Comparison of ENCODE assay signal across 8 cellular contexts in genomic region chr19:39479916-39480315, GRCh38. TPM values are rescaled to one million over a fixed set of nuclear protein-coding genes. Genes with fewer than 3 reads are reported as not detected.
A peak's percentile ranks its signal among the peaks of the same experiment; 100 is the strongest.
DNase-seq lines count a peak whose midpoint lies in the region; ATAC-seq and TF ChIP-seq lines count a peak whose summit lies in the region.

No MANE protein-coding gene starts in this region.

- CTCF ChIA-PET in activated CD4-positive, alpha-beta memory T cell treated with anti-CD3 and anti-CD28 coated beads, Interleukin-2, amount 10 ng/mL, durations not matched to agents 7 days and 5 days (lab: Charles Lee): interaction anchor here (0.8 to 1.5 kb wide), 4 partner anchors 20 to 54 kb away, joined by 3 to 6 read pairs (median 4); partner anchors contain the start of gene RPS16
- CTCF ChIA-PET in HEK293T (lab: Yijun Ruan, JAX): no interaction called here

- H3K9me3 ChIP-seq in thymus (ENCODE audit: control insufficient read depth): no peaks in the 10 kb centered on the region
- no peaks in the 10 kb centered on the region for H3K9me3 ChIP-seq in aorta (ENCODE audit: control insufficient read depth, low read length)

- no peaks in the 10 kb centered on the region for H3K9me3 Mint-ChIP-seq in activated T-cell treated with anti-CD3 and anti-CD28 coated beads, Interleukin-2, amount 50 U/mL, for 4 hours
- H3K9me3 Mint-ChIP-seq in activated CD4-positive, alpha-beta memory T cell treated with anti-CD3 and anti-CD28 coated beads, Interleukin-2, amount 10 ng/mL, durations not matched to agents 7 days and 5 days: no peaks in the 10 kb centered on the region

- peak overlapping the region; percentile 81 for H3K27ac Mint-ChIP-seq in activated CD4-positive, alpha-beta memory T cell treated with anti-CD3 and anti-CD28 coated beads, Interleukin-2, amount 10 ng/mL, durations not matched to agents 7 days and 5 days

- peaks cover 16% of the 10 kb centered on the region for H3K36me3 ChIP-seq in thymus (ENCODE audit: control insufficient read depth, insufficient read depth)
- peaks cover 0 to 5% of the 10 kb centered on the region in 2 donors for H3K36me3 ChIP-seq in aorta (ENCODE audit: control insufficient read depth in 1 of 2, insufficient read depth in 2 of 2, low read length in 1 of 2)

- ATAC-seq in activated T-cell treated with anti-CD3 and anti-CD28 coated beads, Interleukin-2, amount 50 U/mL, for 4 hours: no peak
- ATAC-seq in HG03432 (IDR thresholded peaks at IDR 0.05; ENCODE audit: unreplicated experiment): no peak
- no peak for ATAC-seq in aorta (ENCODE audit: low FRiP score)

- intact Hi-C loops in aorta (cut with DNase I): loop anchor here in 1 of 2 donors (2.0 kb wide), 1 partner anchor 53 kb away; the partner anchor contains the start of gene EID2B

- no peak for DNase-seq in activated T-cell treated with anti-CD3 and anti-CD28 coated beads, Interleukin-2, amount 50 U/mL, for 4 hours
- DNase-seq in activated T-cell treated with anti-CD3 and anti-CD28 coated beads for 4 hours: no peak
- DNase-seq in activated CD4-positive, alpha-beta memory T cell treated with anti-CD3 and anti-CD28 coated beads, Interleukin-2, amount 10 ng/mL, durations not matched to agents 7 days and 5 days: no peak
- DNase-seq in aorta: no peak
- no peak for DNase-seq in HEK293T (ENCODE audit: extremely low spot score)

- no peaks in the 10 kb centered on the region for H3K27me3 Mint-ChIP-seq in activated T-cell treated with anti-CD3 and anti-CD28 coated beads, Interleukin-2, amount 50 U/mL, for 4 hours (ENCODE audit: low read depth)
- no peaks in the 10 kb centered on the region for H3K27me3 Mint-ChIP-seq in activated CD4-positive, alpha-beta memory T cell treated with anti-CD3 and anti-CD28 coated beads, Interleukin-2, amount 10 ng/mL, durations not matched to agents 7 days and 5 days

- H3K4me1 Mint-ChIP-seq in activated T-cell treated with anti-CD3 and anti-CD28 coated beads, Interleukin-2, amount 50 U/mL, for 4 hours (ENCODE audit: low read depth): peaks cover 24% of the 10 kb centered on the region
- peaks cover 26% of the 10 kb centered on the region for H3K4me1 Mint-ChIP-seq in activated CD4-positive, alpha-beta memory T cell treated with anti-CD3 and anti-CD28 coated beads, Interleukin-2, amount 10 ng/mL, durations not matched to agents 7 days and 5 days

- H3K4me1 ChIP-seq in thymus (ENCODE audit: control insufficient read depth, insufficient read depth, low read length): peaks cover 13% of the 10 kb centered on the region
- H3K4me1 ChIP-seq in aorta (ENCODE audit: control insufficient read depth in 1 of 2, insufficient read depth in 2 of 2, low read length in 2 of 2): no peaks in the 10 kb centered on the region

- POLR2A ChIA-PET in activated CD4-positive, alpha-beta memory T cell treated with anti-CD3 and anti-CD28 coated beads, Interleukin-2, amount 10 ng/mL, durations not matched to agents 7 days and 5 days (lab: Charles Lee): interaction anchor here (0.8 to 2.1 kb wide), 7 partner anchors 11 to 59 kb away, joined by 3 to 15 read pairs (median 3); partner anchors contain the start of genes RPS16 and SUPT5H
- POLR2A ChIA-PET in HEK293T (lab: Yijun Ruan, JAX): interaction anchor here (0.6 to 2.6 kb wide), 12 partner anchors 8 to 53 kb away, joined by 3 to 11 read pairs (median 5); partner anchors contain the start of genes DLL3, EID2B, RPS16 and SUPT5H

- no peaks in the 10 kb centered on the region for H3K27me3 ChIP-seq in layer of hippocampus (ENCODE audit: control insufficient read depth, insufficient read depth, low read length)
- no peaks in the 10 kb centered on the region for H3K27me3 ChIP-seq in thymus (ENCODE audit: control insufficient read depth, insufficient read depth)
- no peaks in the 10 kb centered on the region for H3K27me3 ChIP-seq in aorta (ENCODE audit: control insufficient read depth in 1 of 2, insufficient read depth in 2 of 2, low read length in 1 of 2)

- peak overlapping the region; percentile 89 for H3K4me3 Mint-ChIP-seq in activated T-cell treated with anti-CD3 and anti-CD28 coated beads, Interleukin-2, amount 50 U/mL, for 4 hours
- peak overlapping the region; percentile 84 for H3K4me3 Mint-ChIP-seq in activated CD4-positive, alpha-beta memory T cell treated with anti-CD3 and anti-CD28 coated beads, Interleukin-2, amount 10 ng/mL, durations not matched to agents 7 days and 5 days

- WGBS in thymus: 65% methylated on average over 10 of the region's 10 CpGs
- WGBS in aorta, 2 donors: 35 to 47% methylated on average over 10 of the region's 10 CpGs

- H3K27ac ChIP-seq in layer of hippocampus (ENCODE audit: low read depth, low read length): peak overlapping the region; percentile 90
- H3K27ac ChIP-seq in thymus (ENCODE audit: low read depth): no peak overlapping the region
- H3K27ac ChIP-seq in aorta (ENCODE audit: low read depth in 1 of 2, low read length in 2 of 2): no peak overlapping the region

- peaks cover 11% of the 10 kb centered on the region for H3K36me3 Mint-ChIP-seq in activated T-cell treated with anti-CD3 and anti-CD28 coated beads, Interleukin-2, amount 50 U/mL, for 4 hours (ENCODE audit: insufficient read depth)
- peaks cover 19% of the 10 kb centered on the region for H3K36me3 Mint-ChIP-seq in activated CD4-positive, alpha-beta memory T cell treated with anti-CD3 and anti-CD28 coated beads, Interleukin-2, amount 10 ng/mL, durations not matched to agents 7 days and 5 days (ENCODE audit: low read depth)

- H3K4me3 ChIP-seq in thymus (ENCODE audit: low read length): peak overlapping the region; percentile 88
- no peak overlapping the region for H3K4me3 ChIP-seq in aorta (ENCODE audit: low read length in 2 of 2)

TF ChIP-seq in HEK293T, 16 proteins besides CTCF, POLR2A, EP300 and RAD21:
- no peak for TF ChIP-seq BHLHE40 (IDR thresholded peaks at IDR 0.05; ENCODE audit: borderline replicate concordance)
- TF ChIP-seq ZNF384 (IDR thresholded peaks at IDR 0.05): no peak
- TF ChIP-seq FOXK2 (IDR thresholded peaks at IDR 0.05): no peak
- no peak for TF ChIP-seq SP1 (IDR thresholded peaks at IDR 0.05)
- no peak for TF ChIP-seq PKNOX1 (IDR thresholded peaks at IDR 0.05)
- no peak for TF ChIP-seq L3MBTL2 (conservative IDR thresholded peaks at IDR 0.05)
- no peak for TF ChIP-seq FOXA1 (IDR thresholded peaks at IDR 0.05)
- no peak for TF ChIP-seq SUZ12 (IDR thresholded peaks at IDR 0.05)
- TF ChIP-seq ARNT (IDR thresholded peaks at IDR 0.05): no peak
- TF ChIP-seq CTBP1 (IDR thresholded peaks at IDR 0.05; ENCODE audit: borderline replicate concordance): no peak
- no peak for TF ChIP-seq NFRKB (IDR thresholded peaks at IDR 0.05)
- TF ChIP-seq HDGF (IDR thresholded peaks at IDR 0.05; ENCODE audit: borderline replicate concordance): no peak
- no peak for TF ChIP-seq ELF4 (IDR thresholded peaks at IDR 0.05)
- TF ChIP-seq TARDBP (IDR thresholded peaks at IDR 0.05): no peak
- TF ChIP-seq FOXM1 (IDR thresholded peaks at IDR 0.05; ENCODE audit: borderline replicate concordance): no peak
- TF ChIP-seq LEF1 (IDR thresholded peaks at IDR 0.05; ENCODE audit: borderline replicate concordance): no peak

RNA-seq across cellular contexts. Expression of gene TIMM50, which starts 0.7 kb away (rescaled TPM):
- 100 to 1,000 TPM; 192 to 211 (median 195) TPM for total RNA-seq in activated T-cell treated with anti-CD3 and anti-CD28 coated beads, Interleukin-2, amount 50 U/mL, for 4 hours
- 10 to 100 TPM; 44.0 to 44.8 TPM for total RNA-seq in activated CD4-positive, alpha-beta memory T cell treated with anti-CD3 and anti-CD28 coated beads, Interleukin-2, amount 10 ng/mL, durations not matched to agents 7 days and 5 days
- 44.0 TPM for polyA plus RNA-seq in thymus
- total RNA-seq in aorta: 10 to 100 TPM; 31.1 to 39.5 TPM
- 10 to 100 TPM; 20.0 to 61.8 TPM for polyA plus RNA-seq in aorta

RNA-seq across cellular contexts. Expression of gene DLL3, which starts 18.8 kb away (rescaled TPM):
- 1 to 10 TPM; 1.7 to 3.3 (median 1.7) TPM for total RNA-seq in activated T-cell treated with anti-CD3 and anti-CD28 coated beads, Interleukin-2, amount 50 U/mL, for 4 hours
- under 1 TPM; 0.28 to 0.30 TPM for total RNA-seq in activated CD4-positive, alpha-beta memory T cell treated with anti-CD3 and anti-CD28 coated beads, Interleukin-2, amount 10 ng/mL, durations not matched to agents 7 days and 5 days
- polyA plus RNA-seq in thymus (0.14 TPM), aorta (not detected)
- not detected for total RNA-seq in aorta

RNA-seq across cellular contexts. Expression of gene SUPT5H, which starts 34.5 kb away (rescaled TPM):
- total RNA-seq in activated T-cell treated with anti-CD3 and anti-CD28 coated beads, Interleukin-2, amount 50 U/mL, for 4 hours: 100 to 1,000 TPM; 193 to 201 (median 197) TPM
- total RNA-seq in activated CD4-positive, alpha-beta memory T cell treated with anti-CD3 and anti-CD28 coated beads, Interleukin-2, amount 10 ng/mL, durations not matched to agents 7 days and 5 days: 100 to 1,000 TPM; 153 to 159 TPM
- 203 TPM for polyA plus RNA-seq in thymus
- total RNA-seq in aorta: 100 to 1,000 TPM in 1 of 2 donors, 10 to 100 TPM in 1; 90.1 to 103 TPM
- 100 to 1,000 TPM in 1 of 2 donors, 10 to 100 TPM in 1; 56.1 to 170 TPM for polyA plus RNA-seq in aorta

RNA-seq across cellular contexts. Expression of gene SELENOV, which starts 35.0 kb away (rescaled TPM):
- not detected for total RNA-seq in activated T-cell treated with anti-CD3 and anti-CD28 coated beads, Interleukin-2, amount 50 U/mL, for 4 hours
- not detected for total RNA-seq in activated CD4-positive, alpha-beta memory T cell treated with anti-CD3 and anti-CD28 coated beads, Interleukin-2, amount 10 ng/mL, durations not matched to agents 7 days and 5 days
- polyA plus RNA-seq in thymus: not detected
- total RNA-seq in aorta: not detected
- polyA plus RNA-seq in aorta: not detected

RNA-seq across cellular contexts. Expression of gene RPS16, which starts 44.2 kb away (rescaled TPM):
- 1,000 to 10,000 TPM; 3,250 to 3,505 (median 3,474) TPM for total RNA-seq in activated T-cell treated with anti-CD3 and anti-CD28 coated beads, Interleukin-2, amount 50 U/mL, for 4 hours
- total RNA-seq in activated CD4-positive, alpha-beta memory T cell treated with anti-CD3 and anti-CD28 coated beads, Interleukin-2, amount 10 ng/mL, durations not matched to agents 7 days and 5 days: 1,000 to 10,000 TPM; 2,238 to 2,243 TPM
- 3,143 TPM for polyA plus RNA-seq in thymus
- total RNA-seq in aorta: 1,000 to 10,000 TPM; 1,268 to 1,273 TPM
- polyA plus RNA-seq in aorta: 1,000 to 10,000 TPM; 3,270 to 4,459 TPM

Comparison
In these comparisons a context has a peak if more than half of its experiments do, and no peak if none do; other contexts are left out.
1. RNA of gene TIMM50, which starts 0.7 kb away (total RNA-seq): 192 to 211 TPM in activated T-cell treated with anti-CD3 and anti-CD28 coated beads, Interleukin-2, amount 50 U/mL, for 4 hours; 44.0 to 44.8 TPM in activated CD4-positive, alpha-beta memory T cell treated with anti-CD3 and anti-CD28 coated beads, Interleukin-2, amount 10 ng/mL, durations not matched to agents 7 days and 5 days and 31.1 to 39.5 TPM in aorta; every median in the first group is over 4 times any median in the second.